ENCODE assay signal across 1 cellular context in the genomic region with DNA sequence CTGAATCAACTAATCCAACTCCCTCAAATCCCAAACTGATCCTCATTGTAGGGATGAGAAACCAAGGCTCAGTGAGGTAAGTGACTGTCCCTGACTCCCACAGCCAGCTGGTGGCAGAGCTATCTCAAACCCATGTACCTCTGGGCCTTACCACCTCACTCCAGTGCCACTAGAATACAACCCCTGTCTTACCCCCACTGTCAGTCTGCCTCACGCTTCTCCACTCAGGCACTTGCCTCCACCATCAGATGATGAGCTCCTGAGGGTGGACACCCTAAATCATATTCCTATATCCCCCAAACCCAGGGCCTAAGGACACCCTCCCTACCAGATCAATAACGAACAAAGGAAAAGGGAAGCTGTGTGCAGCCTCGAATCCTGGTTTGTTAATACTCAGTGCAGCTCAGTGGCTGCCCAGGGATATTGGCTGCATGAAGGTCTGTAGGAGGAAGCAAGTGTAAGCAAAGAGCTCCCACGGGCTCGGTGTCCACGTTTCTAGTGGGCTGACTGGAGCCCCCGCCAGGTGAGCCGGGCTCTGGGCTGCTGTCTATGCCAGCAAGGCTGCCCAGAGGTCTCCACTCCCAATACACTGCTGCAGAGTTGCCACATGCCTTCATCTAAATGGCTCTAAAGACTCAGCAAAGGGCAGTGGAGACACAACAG.
A peak's percentile ranks its signal among the peaks of the same experiment; 100 is the strongest.
TF ChIP-seq lines count a peak whose summit lies in the region.

No MANE protein-coding gene starts in this region.

TF ChIP-seq in K562, 482 proteins besides CTCF, POLR2A, EP300 and RAD21:
- TF ChIP-seq NR4A1 (CRISPR knock-in tag; IDR thresholded peaks at IDR 0.05) (no peak), NR4A1 (tag; IDR thresholded peaks at IDR 0.05) (0 out of 2 replicates have a peak, but pooled peaks have one; percentile 19), ZSCAN32 (CRISPR knock-in tag; IDR thresholded peaks at IDR 0.05) (no peak), ETV5 (CRISPR knock-in tag; IDR thresholded peaks at IDR 0.05; ENCODE audit: low read depth) (0 out of 2 replicates have a peak, but pooled peaks have one; percentile 22), RAD51 (IDR thresholded peaks at IDR 0.05; ENCODE audit: borderline replicate concordance, low read depth) (no peak)
